Comparison of ENCODE assay signal across 1 cellular context in genomic region chr11:23206736-23207336, GRCh38.
TF ChIP-seq lines count a peak whose summit lies in the region.

No MANE protein-coding gene starts in this region.

TF ChIP-seq in SK-N-SH, 30 proteins besides CTCF, POLR2A, EP300 and RAD21 (continued from another document):
- TF ChIP-seq MXI1 (IDR thresholded peaks at IDR 0.05; ENCODE audit: low read depth, low read length): no peak
- no peak for TF ChIP-seq RCOR1 (IDR thresholded peaks at IDR 0.05; ENCODE audit: low read length)
- peak; percentile 50; the same call in 1 of the 2 replicates for TF ChIP-seq TEAD4 (IDR thresholded peaks at IDR 0.05; ENCODE audit: borderline replicate concordance, insufficient read depth)
- TF ChIP-seq FOSL2 (IDR thresholded peaks at IDR 0.05; ENCODE audit: borderline replicate concordance, low read depth): peak; percentile 82
- TF ChIP-seq, protein P1, sequence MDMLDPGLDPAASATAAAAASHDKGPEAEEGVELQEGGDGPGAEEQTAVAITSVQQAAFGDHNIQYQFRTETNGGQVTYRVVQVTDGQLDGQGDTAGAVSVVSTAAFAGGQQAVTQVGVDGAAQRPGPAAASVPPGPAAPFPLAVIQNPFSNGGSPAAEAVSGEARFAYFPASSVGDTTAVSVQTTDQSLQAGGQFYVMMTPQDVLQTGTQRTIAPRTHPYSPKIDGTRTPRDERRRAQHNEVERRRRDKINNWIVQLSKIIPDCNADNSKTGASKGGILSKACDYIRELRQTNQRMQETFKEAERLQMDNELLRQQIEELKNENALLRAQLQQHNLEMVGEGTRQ (IDR thresholded peaks at IDR 0.05; ENCODE audit: borderline replicate concordance, low read depth, low read length): no peak
- TF ChIP-seq MAX (IDR thresholded peaks at IDR 0.05; ENCODE audit: low read depth): no peak
- TF ChIP-seq GABPA (IDR thresholded peaks at IDR 0.05; ENCODE audit: low read depth): no peak
- TF ChIP-seq ELF1 (IDR thresholded peaks at IDR 0.05): no peak
- TF ChIP-seq YY1 (IDR thresholded peaks at IDR 0.05; ENCODE audit: low read depth): no peak
- TF ChIP-seq TCF12 (IDR thresholded peaks at IDR 0.05): peak; percentile 69
- no peak for TF ChIP-seq TAF1 (IDR thresholded peaks at IDR 0.05; ENCODE audit: borderline replicate concordance, low read depth, low read length)
- TF ChIP-seq, protein P2, sequence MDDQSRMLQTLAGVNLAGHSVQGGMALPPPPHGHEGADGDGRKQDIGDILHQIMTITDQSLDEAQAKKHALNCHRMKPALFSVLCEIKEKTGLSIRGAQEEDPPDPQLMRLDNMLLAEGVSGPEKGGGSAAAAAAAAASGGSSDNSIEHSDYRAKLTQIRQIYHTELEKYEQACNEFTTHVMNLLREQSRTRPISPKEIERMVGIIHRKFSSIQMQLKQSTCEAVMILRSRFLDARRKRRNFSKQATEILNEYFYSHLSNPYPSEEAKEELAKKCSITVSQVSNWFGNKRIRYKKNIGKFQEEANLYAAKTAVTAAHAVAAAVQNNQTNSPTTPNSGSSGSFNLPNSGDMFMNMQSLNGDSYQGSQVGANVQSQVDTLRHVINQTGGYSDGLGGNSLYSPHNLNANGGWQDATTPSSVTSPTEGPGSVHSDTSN (IDR thresholded peaks at IDR 0.05): peak; percentile 80
- no peak for TF ChIP-seq IRF3 (IDR thresholded peaks at IDR 0.05; ENCODE audit: low read depth, low read length)
- TF ChIP-seq RXRA (IDR thresholded peaks at IDR 0.05; ENCODE audit: borderline replicate concordance, low read depth): peak; percentile 15; the same call in 1 of the 2 replicates
- TF ChIP-seq CHD2 (IDR thresholded peaks at IDR 0.05; ENCODE audit: low read length, partially characterized antibody): no peak
- TF ChIP-seq, protein P3, sequence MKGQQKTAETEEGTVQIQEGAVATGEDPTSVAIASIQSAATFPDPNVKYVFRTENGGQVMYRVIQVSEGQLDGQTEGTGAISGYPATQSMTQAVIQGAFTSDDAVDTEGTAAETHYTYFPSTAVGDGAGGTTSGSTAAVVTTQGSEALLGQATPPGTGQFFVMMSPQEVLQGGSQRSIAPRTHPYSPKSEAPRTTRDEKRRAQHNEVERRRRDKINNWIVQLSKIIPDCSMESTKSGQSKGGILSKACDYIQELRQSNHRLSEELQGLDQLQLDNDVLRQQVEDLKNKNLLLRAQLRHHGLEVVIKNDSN (IDR thresholded peaks at IDR 0.05; ENCODE audit: borderline replicate concordance, low read depth): no peak
- no peak for TF ChIP-seq SMC3 (IDR thresholded peaks at IDR 0.05; ENCODE audit: low read depth, low read length)
- TF ChIP-seq EZH2phosphoT487 (IDR thresholded peaks at IDR 0.05; ENCODE audit: borderline replicate concordance, low read depth): no peak
